ENCODE assay signal across 6 cellular contexts in genomic region chr20:3158968-3159431, GRCh38. TPM values are rescaled to one million over a fixed set of nuclear protein-coding genes. Genes with fewer than 3 reads are reported as not detected.
DNase-seq lines count a peak whose midpoint lies in the region; ATAC-seq, FAIRE-seq and TF ChIP-seq lines count a peak whose summit lies in the region.

No MANE protein-coding gene starts in this region.

- CTCF ChIA-PET in activated CD8-positive, alpha-beta T cell treated with anti-CD3 and anti-CD28 coated beads, Interleukin-2, amount 10 ng/mL, durations not matched to agents 7 days and 5 days (lab: Charles Lee): interaction anchor here (1.0 to 1.5 kb wide), 2 partner anchors 14 to 37 kb away, joined by 3 to 5 read pairs; no protein-coding TSS in a partner anchor

- H3K4me3 Mint-ChIP-seq in activated CD8-positive, alpha-beta T cell treated with anti-CD3 and anti-CD28 coated beads, Interleukin-2, amount 10 ng/mL, durations not matched to agents 7 days and 5 days: peak overlapping the region; percentile 92

- intact Hi-C loops in lower leg skin (cut with DNase I; ENCODE audit: low total_unique reads): no loop called here

- no peak for TF ChIP-seq POLR2A in lower leg skin (IDR thresholded peaks at IDR 0.05)

- peak overlapping the region; percentile 85 for H3K4me3 ChIP-seq in lower leg skin (ENCODE audit: low read depth, poor library complexity, severe bottlenecking)

- POLR2A ChIA-PET in activated CD8-positive, alpha-beta T cell treated with anti-CD3 and anti-CD28 coated beads, Interleukin-2, amount 10 ng/mL, durations not matched to agents 7 days and 5 days (lab: Charles Lee): interaction anchor here (0.6 to 2.5 kb wide), 9 partner anchors 10 to 87 kb away, joined by 3 to 11 read pairs (median 4); partner anchors contain the start of gene ITPA

- no peak for TF ChIP-seq CTCF in lower leg skin (IDR thresholded peaks at IDR 0.05)

- H3K4me1 Mint-ChIP-seq in activated CD8-positive, alpha-beta T cell treated with anti-CD3 and anti-CD28 coated beads, Interleukin-2, amount 10 ng/mL, durations not matched to agents 7 days and 5 days (ENCODE audit: low read depth): peaks cover 39% of the 10 kb centered on the region

- peak overlapping the region; percentile 96 for H3K27ac Mint-ChIP-seq in activated CD8-positive, alpha-beta T cell treated with anti-CD3 and anti-CD28 coated beads, Interleukin-2, amount 10 ng/mL, durations not matched to agents 7 days and 5 days

- no peak for FAIRE-seq in GM19239 (lab: Jason Lieb, UNC)

- ATAC-seq in activated CD8-positive, alpha-beta T cell treated with anti-CD3 and anti-CD28 coated beads, Interleukin-2, amount 10 ng/mL, durations not matched to agents 7 days and 5 days: peak; percentile 28
- no peak for ATAC-seq in GM21619 (IDR thresholded peaks at IDR 0.05; ENCODE audit: unreplicated experiment)

- 1 to 3% methylated on average over 10 of the region's 10 CpGs for WGBS in lower leg skin, 2 donors

- no peaks in the 10 kb centered on the region for H3K27me3 Mint-ChIP-seq in activated CD8-positive, alpha-beta T cell treated with anti-CD3 and anti-CD28 coated beads, Interleukin-2, amount 10 ng/mL, durations not matched to agents 7 days and 5 days (ENCODE audit: low read depth)

- peaks cover 25% of the 10 kb centered on the region for H3K36me3 Mint-ChIP-seq in activated CD8-positive, alpha-beta T cell treated with anti-CD3 and anti-CD28 coated beads, Interleukin-2, amount 10 ng/mL, durations not matched to agents 7 days and 5 days (ENCODE audit: low read depth)

- DNase-seq in GM19239 (ENCODE audit: insufficient read length, low spot score) (peak; percentile 9), lower leg skin (ENCODE audit: low spot score in 2 of 2) (peak in 1 of 2 donors; percentile 68), NCI-H2227 treated with DMSO at 0.1 percent for 48 hours (lab: John Stamatoyannopoulos, UW) (no peak), superior temporal gyrus (ENCODE audit: extremely low spot score) (no peak)
- DNase-seq in activated CD8-positive, alpha-beta T cell treated with anti-CD3 and anti-CD28 coated beads, Interleukin-2, amount 10 ng/mL, durations not matched to agents 7 days and 5 days: no peak

- H3K9me3 Mint-ChIP-seq in activated CD8-positive, alpha-beta T cell treated with anti-CD3 and anti-CD28 coated beads, Interleukin-2, amount 10 ng/mL, durations not matched to agents 7 days and 5 days (ENCODE audit: insufficient read depth): no peaks in the 10 kb centered on the region

RNA-seq across cellular contexts. Expression of gene FASTKD5, which starts 0.7 kb away (rescaled TPM):
- 10 to 100 TPM; 19.6 to 20.2 TPM for total RNA-seq in activated CD8-positive, alpha-beta T cell treated with anti-CD3 and anti-CD28 coated beads, Interleukin-2, amount 10 ng/mL, durations not matched to agents 7 days and 5 days
- 10 to 100 TPM; 14.3 to 18.1 (median 15.9) TPM for total RNA-seq in lower leg skin

RNA-seq across cellular contexts. Expression of gene UBOX5, which starts 0.7 kb away (rescaled TPM):
- 1 to 10 TPM; 7.0 to 7.4 TPM for total RNA-seq in activated CD8-positive, alpha-beta T cell treated with anti-CD3 and anti-CD28 coated beads, Interleukin-2, amount 10 ng/mL, durations not matched to agents 7 days and 5 days
- 10 to 100 TPM in 3 of 4 donors, 1 to 10 TPM in 1; 6.1 to 12.7 (median 11.9) TPM for total RNA-seq in lower leg skin

RNA-seq across cellular contexts. Expression of gene LZTS3, which starts 14.3 kb away (rescaled TPM):
- under 1 TPM; 0.42 to 0.53 TPM for total RNA-seq in activated CD8-positive, alpha-beta T cell treated with anti-CD3 and anti-CD28 coated beads, Interleukin-2, amount 10 ng/mL, durations not matched to agents 7 days and 5 days
- total RNA-seq in lower leg skin: 1 to 10 TPM; 4.4 to 9.7 (median 7.7) TPM

RNA-seq across cellular contexts. Expression of gene DDRGK1, which starts 45.5 kb away (rescaled TPM):
- 10 to 100 TPM; 49.0 to 54.4 TPM for total RNA-seq in activated CD8-positive, alpha-beta T cell treated with anti-CD3 and anti-CD28 coated beads, Interleukin-2, amount 10 ng/mL, durations not matched to agents 7 days and 5 days
- 100 to 1,000 TPM in 1 of 4 donors, 10 to 100 TPM in 3; 53.6 to 109 (median 89.0) TPM for total RNA-seq in lower leg skin

RNA-seq across cellular contexts. Expression of gene ITPA, which starts 50.3 kb away (rescaled TPM):
- total RNA-seq in activated CD8-positive, alpha-beta T cell treated with anti-CD3 and anti-CD28 coated beads, Interleukin-2, amount 10 ng/mL, durations not matched to agents 7 days and 5 days: 10 to 100 TPM; 53.2 to 60.7 TPM
- 10 to 100 TPM; 39.3 to 55.8 (median 46.8) TPM for total RNA-seq in lower leg skin
